Comparison of ENCODE assay signal across 1 cellular context in genomic region chr16:58018803-58019202, GRCh38.
TF ChIP-seq lines count a peak whose summit lies in the region.

No MANE protein-coding gene starts in this region.

TF ChIP-seq in GM23338, 12 proteins besides CTCF, POLR2A, EP300 and RAD21:
- TF ChIP-seq ZNF462 (CRISPR knock-in tag; IDR thresholded peaks at IDR 0.05) (no peak), EZH2 (IDR thresholded peaks at IDR 0.05; ENCODE audit: low read depth, unreplicated experiment) (no peak), POLR2AphosphoS5 (IDR thresholded peaks at IDR 0.05; ENCODE audit: low read depth) (no peak), JUNB (IDR thresholded peaks at IDR 0.05; ENCODE audit: unreplicated experiment) (no peak), NANOG (IDR thresholded peaks at IDR 0.05; ENCODE audit: borderline replicate concordance) (no peak), REST (IDR thresholded peaks at IDR 0.05; ENCODE audit: unreplicated experiment) (no peak), CREB1 (CRISPR knock-in tag; IDR thresholded peaks at IDR 0.05; ENCODE audit: low read depth) (no peak), ZNF331 (CRISPR knock-in tag; IDR thresholded peaks at IDR 0.05; ENCODE audit: low read depth) (no peak), EZH2phosphoT487 (IDR thresholded peaks at IDR 0.05; ENCODE audit: unreplicated experiment) (no peak)
